In genomic region chr1:157963713-157964112, GRCh38 we compare ENCODE assay signal across 8 cellular contexts. TPM values are rescaled to one million over a fixed set of nuclear protein-coding genes. Genes with fewer than 3 reads are reported as not detected.
DNase-seq lines count a peak whose midpoint lies in the region; ATAC-seq, FAIRE-seq and TF ChIP-seq lines count a peak whose summit lies in the region.

No MANE protein-coding gene starts in this region.

- H3K27me3 ChIP-seq in BLaER1, result no peaks in the 10 kb centered on the region

- H3K4me1 ChIP-seq in BLaER1, result peaks cover 25% of the 10 kb centered on the region

- H3K9ac ChIP-seq in BLaER1, result no peak overlapping the region

- DNase-seq in GM19239 (ENCODE audit: insufficient read length, low spot score), result peak; percentile 36
- peak; percentile 40 for DNase-seq in NCI-H2029 treated with DMSO at 0.1 percent for 48 hours (lab: John Stamatoyannopoulos, UW)
- DNase-seq in caudate nucleus (lab: John Stamatoyannopoulos, UW), result peak in 56 of 61 donors; percentile 4 to 82 (median 44)
- DNase-seq in left colon, result peak; percentile 48 to 72
- DNase-seq in stimulated activated CD4-positive, alpha-beta T cell treated with anti-CD3 and anti-CD28 coated beads, TNF-alpha, amount 100 ng/mL, for 1 hour (ENCODE audit: low read depth in 3 of 3, low spot score in 1 of 3), result peak in 2 of 3 donors; percentile 3 to 33

- no peaks in the 10 kb centered on the region for H3K36me3 ChIP-seq in BLaER1

- ATAC-seq in left colon (peak; percentile 51), GM18873 (IDR thresholded peaks at IDR 0.05; ENCODE audit: low FRiP score, unreplicated experiment) (no peak)

- H4K20me1 ChIP-seq in BLaER1, result no peaks in the 10 kb centered on the region

- H3K4me2 ChIP-seq in BLaER1, result peak overlapping the region; percentile 53

- no peak overlapping the region for H3K4me3 ChIP-seq in BLaER1
- no peak overlapping the region for H3K4me3 ChIP-seq in WI38 (ENCODE audit: low read depth, low read length)

- intact Hi-C loops in left colon (cut with DNase I, micrococcal nuclease), result no loop called here

- peak; percentile 88 for TF ChIP-seq CTCF in WI38 (IDR thresholded peaks at IDR 0.05; ENCODE audit: low read depth, low read length)

- 0 out of 2 replicates have a peak, but pooled peaks cover 4% of the 10 kb centered on the region for H3K9me3 ChIP-seq in BLaER1

- no peak for FAIRE-seq in GM19239 (lab: Jason Lieb, UNC)

- H3K27ac ChIP-seq in BLaER1 (no peak overlapping the region), caudate nucleus (ENCODE audit: low read depth, low read length) (no peak overlapping the region)

RNA-seq across cellular contexts. Expression of gene KIRREL1, which starts 29.7 kb away (rescaled TPM):
- total RNA-seq in left colon, result 1 to 10 TPM; 5.6 to 9.2 TPM
